Comparison of ENCODE assay signal across 1 cellular context in genomic region chr17:16435951-16436886, GRCh38.
TF ChIP-seq lines count a peak whose summit lies in the region.

No MANE protein-coding gene starts in this region.

TF ChIP-seq in HepG2, 621 proteins besides CTCF, POLR2A, EP300 and RAD21 (continued from another document):
- TF ChIP-seq DPF2 (CRISPR knock-in tag; IDR thresholded peaks at IDR 0.05; ENCODE audit: borderline replicate concordance, low read depth) (no peak), ZNF12 (CRISPR knock-in tag; IDR thresholded peaks at IDR 0.05) (no peak), USF2 (IDR thresholded peaks at IDR 0.05; ENCODE audit: low read depth, low read length) (no peak), USF2 (CRISPR knock-in tag; IDR thresholded peaks at IDR 0.05; ENCODE audit: borderline replicate concordance) (no peak), ZNF660 (CRISPR knock-in tag; IDR thresholded peaks at IDR 0.05; ENCODE audit: borderline replicate concordance, low read depth) (no peak), AHR (CRISPR knock-in tag; IDR thresholded peaks at IDR 0.05) (no peak), RXRA (CRISPR knock-in tag; IDR thresholded peaks at IDR 0.05) (no peak), PAX8 (CRISPR knock-in tag; IDR thresholded peaks at IDR 0.05; ENCODE audit: borderline replicate concordance) (no peak), HHEX (CRISPR knock-in tag; IDR thresholded peaks at IDR 0.05) (no peak), ZBTB3 (CRISPR knock-in tag; IDR thresholded peaks at IDR 0.05; ENCODE audit: borderline replicate concordance, low read depth) (no peak), KLF6 (CRISPR knock-in tag; IDR thresholded peaks at IDR 0.05) (0 out of 2 replicates have a peak, but pooled peaks have one; percentile 35), SOX5 (CRISPR knock-in tag; IDR thresholded peaks at IDR 0.05; ENCODE audit: borderline replicate concordance) (0 out of 2 replicates have a peak, but pooled peaks have one; percentile 23), TCF12 (IDR thresholded peaks at IDR 0.05) (no peak), TCF12 (CRISPR knock-in tag; IDR thresholded peaks at IDR 0.05) (no peak), HDAC2 (CRISPR knock-in tag; IDR thresholded peaks at IDR 0.05) (no peak), ZBTB46 (CRISPR knock-in tag; IDR thresholded peaks at IDR 0.05; ENCODE audit: borderline replicate concordance) (no peak), IRF9 (CRISPR knock-in tag; IDR thresholded peaks at IDR 0.05; ENCODE audit: borderline replicate concordance) (no peak; the same call in 1 of the 2 replicates), SAFB2 (CRISPR knock-in tag; IDR thresholded peaks at IDR 0.05; ENCODE audit: borderline replicate concordance, low read depth) (no peak), RNF219 (CRISPR knock-in tag; IDR thresholded peaks at IDR 0.05) (no peak), SRY (CRISPR knock-in tag; IDR thresholded peaks at IDR 0.05) (no peak), DRAP1 (CRISPR knock-in tag; IDR thresholded peaks at IDR 0.05) (no peak), LBX2 (CRISPR knock-in tag; IDR thresholded peaks at IDR 0.05; ENCODE audit: borderline replicate concordance) (no peak), RELA (CRISPR knock-in tag; IDR thresholded peaks at IDR 0.05) (no peak), ZNF776 (CRISPR knock-in tag; IDR thresholded peaks at IDR 0.05) (no peak), TRAFD1 (CRISPR knock-in tag; IDR thresholded peaks at IDR 0.05; ENCODE audit: borderline replicate concordance) (no peak), ZNF83 (CRISPR knock-in tag; IDR thresholded peaks at IDR 0.05; ENCODE audit: borderline replicate concordance) (no peak), ZNF263 (CRISPR knock-in tag; IDR thresholded peaks at IDR 0.05) (no peak), THYN1 (CRISPR knock-in tag; IDR thresholded peaks at IDR 0.05; ENCODE audit: borderline replicate concordance, low read depth) (no peak), ZNF549 (CRISPR knock-in tag; IDR thresholded peaks at IDR 0.05) (no peak), HES4 (CRISPR knock-in tag; IDR thresholded peaks at IDR 0.05; ENCODE audit: borderline replicate concordance) (no peak), ZNF451 (CRISPR knock-in tag; IDR thresholded peaks at IDR 0.05) (no peak), ZNF737 (CRISPR knock-in tag; IDR thresholded peaks at IDR 0.05; ENCODE audit: borderline replicate concordance) (no peak)
